ENCODE assay signal across 11 cellular contexts in genomic region chr1:231508941-231509340, GRCh38.
"Had no signal": no experiment of that assay in that cellular context is flagged by ENCODE, and none has a peak within 500 bp of the region (broad histone marks: within the 10 kb centered on the region; RNA-seq: fewer than 3 reads in every experiment).

No MANE protein-coding gene starts in this region.

- ATAC-seq: activated T-cell treated with anti-CD3 and anti-CD28 coated beads, Interleukin-2, amount 50 U/mL, for 4 hours had no signal

- H3K27me3 ChIP-seq: right atrium auricular region, transverse colon had no signal

- H3K4me1 ChIP-seq: parathyroid adenoma, right atrium auricular region, transverse colon had no signal

- H3K36me3 ChIP-seq: right atrium auricular region, transverse colon had no signal

- H3K9me3 ChIP-seq: right atrium auricular region, transverse colon had no signal

- DNase-seq: activated CD4-positive, alpha-beta T cell treated with anti-CD3 and anti-CD28 coated beads, Interleukin-2, amount 50 U/mL, for 4 hours; activated CD4-positive, CD25-positive, alpha-beta regulatory T cell treated with anti-CD3 and anti-CD28 coated beads, Interleukin-2, amount 50 U/mL, for 72 hours; activated effector memory CD4-positive, alpha-beta T cell treated with anti-CD3 and anti-CD28 coated beads, Interleukin-2, amount 50 U/mL, for 16 hours; activated T-cell treated with anti-CD3 and anti-CD28 coated beads, Interleukin-2, amount 50 U/mL, for 4 hours; amygdala; erythroblast; glutamatergic neuron; small intestine; transverse colon had no signal

- H3K9ac ChIP-seq: parathyroid adenoma had no signal

- H3K4me3 ChIP-seq: right atrium auricular region, transverse colon had no signal

- H2AFZ ChIP-seq: parathyroid adenoma had no signal

- H3K27ac ChIP-seq: parathyroid adenoma, right atrium auricular region, transverse colon had no signal
